Comparison of ENCODE assay signal across 1 cellular context in the genomic region with DNA sequence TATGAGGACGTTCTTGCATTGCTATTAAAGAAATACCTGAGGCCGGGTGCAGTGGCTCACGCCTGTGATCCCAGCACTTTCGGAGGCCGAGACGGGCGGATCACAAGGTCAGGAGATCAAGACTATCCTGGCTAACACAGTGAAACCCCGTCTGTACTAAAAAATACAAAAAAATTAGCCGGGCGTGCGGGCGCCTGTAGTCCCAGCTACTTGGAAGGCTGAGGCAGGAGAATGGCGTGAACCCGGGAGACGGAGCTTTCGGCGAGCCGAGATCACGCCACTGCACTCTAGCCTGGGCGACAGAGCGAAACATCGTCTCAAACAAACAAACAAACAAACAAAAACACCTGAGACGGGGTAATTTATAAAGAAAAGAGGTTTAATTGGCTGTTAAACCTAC.
A peak's percentile ranks its signal among the peaks of the same experiment; 100 is the strongest.
DNase-seq lines count a peak whose midpoint lies in the region; TF ChIP-seq lines count a peak whose summit lies in the region.
"Not testable (repeated sequence)": the region's sequence is repeated elsewhere in the genome, so short reads cannot be mapped to it uniquely, and the experiment has no call there.

No MANE protein-coding gene starts in this region.

- not testable (repeated sequence) for H3K9me3 ChIP-seq in PC-9 (ENCODE audit: insufficient read depth, low read depth)

- H4K20me1 ChIP-seq in PC-9 (ENCODE audit: insufficient read depth): not testable (repeated sequence)

- intact Hi-C loops in PC-9 (cut with micrococcal nuclease; ENCODE audit: unreplicated experiment): not testable (repeated sequence)

- POLR2A ChIA-PET in PC-9 (lab: Charles Lee; ENCODE audit: unreplicated experiment): not testable (repeated sequence)

- H3K4me3 ChIP-seq in PC-9: not testable (repeated sequence)

- not testable (repeated sequence) for H3K79me2 ChIP-seq in PC-9 (ENCODE audit: low read depth)

- not testable (repeated sequence) for H3K27ac ChIP-seq in PC-9

- H3F3A ChIP-seq in PC-9 (ENCODE audit: insufficient read depth, low read depth): not testable (repeated sequence)

- H2AFZ ChIP-seq in PC-9: peak overlapping the region; percentile 58; the same call in 1 of the 2 replicates

- H3K9me2 ChIP-seq in PC-9 (ENCODE audit: insufficient read depth): not testable (repeated sequence)

- not testable (repeated sequence) for H3K4me1 ChIP-seq in PC-9 (replicated peaks; ENCODE audit: insufficient read depth)

- not testable (repeated sequence) for H3K4me2 ChIP-seq in PC-9

- not testable (repeated sequence) for TF ChIP-seq CTCF in PC-9 (conservative IDR thresholded peaks at IDR 0.05)

- H3K27me3 ChIP-seq in PC-9 (ENCODE audit: insufficient read depth, low read depth): not testable (repeated sequence)

- H3K36me3 ChIP-seq in PC-9 (ENCODE audit: low read depth): not testable (repeated sequence)

- DNase-seq in PC-9: not testable (repeated sequence)

- CTCF ChIA-PET in PC-9 (lab: Charles Lee): not testable (repeated sequence)

- BruUV-seq in PC-9 (replicated peaks; lab: Mats Ljungman, UMichigan): not testable (repeated sequence)
